ENCODE assay signal across 8 cellular contexts in the genomic region with DNA sequence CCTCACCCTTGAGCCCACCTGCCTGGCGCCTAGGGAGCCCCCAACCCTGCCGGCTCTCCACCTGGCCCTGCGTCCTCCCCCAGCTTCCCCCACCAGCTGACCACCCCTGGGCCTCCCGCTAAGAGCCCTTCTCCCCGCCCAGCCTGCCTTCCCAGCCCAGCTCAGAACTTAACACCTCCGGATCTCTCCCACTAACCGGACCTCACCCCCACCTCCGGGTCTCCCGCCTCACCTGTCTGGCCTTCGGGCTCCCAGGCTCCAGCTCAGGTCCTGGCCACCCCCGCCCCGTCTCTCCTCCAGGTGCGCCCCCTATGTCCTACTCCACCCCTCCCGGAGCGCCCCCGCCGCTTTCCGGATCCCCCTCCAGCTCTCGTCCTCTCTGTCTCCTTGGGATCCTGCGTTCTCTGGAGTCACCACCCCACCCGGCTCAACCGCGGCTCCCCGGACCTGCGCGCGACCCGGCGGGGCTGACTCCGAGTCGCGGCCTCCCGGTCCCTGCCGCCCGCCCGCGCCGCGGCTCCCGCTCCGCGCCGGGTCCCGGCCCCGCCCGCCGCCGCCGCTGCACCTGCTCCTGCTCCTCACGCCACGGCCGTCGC. TPM values are rescaled to one million over a fixed set of nuclear protein-coding genes. Genes with fewer than 3 reads are reported as not detected.
DNase-seq lines count a peak whose midpoint lies in the region; ATAC-seq, FAIRE-seq and TF ChIP-seq lines count a peak whose summit lies in the region.

A gene (minus strand): TSS at position 51 of the 596 bp plus-strand sequence. CDS start 568 bp downstream, outside the sequence.

- H3K36me3 ChIP-seq in kidney (ENCODE audit: control insufficient read depth in 1 of 2, insufficient read depth in 2 of 2, low read length in 2 of 2) (no peaks in the 10 kb centered on the region), subcutaneous abdominal adipose tissue (ENCODE audit: control insufficient read depth in 5 of 5, insufficient read depth in 5 of 5, low read length in 5 of 5) (no peaks in the 10 kb centered on the region)

- peaks cover 9 to 16% (median 14%) of the 10 kb centered on the region in 3 donors for H3K4me1 Mint-ChIP-seq in IgD-negative memory B cell

- H3K9me3 ChIP-seq in kidney (ENCODE audit: control insufficient read depth in 1 of 2, low read length in 2 of 2) (no peaks in the 10 kb centered on the region), subcutaneous abdominal adipose tissue (ENCODE audit: control insufficient read depth in 5 of 5, low read length in 5 of 5) (peaks cover 0 to 7% (median 0%) of the 10 kb centered on the region in 5 donors)

- H3K36me3 Mint-ChIP-seq in IgD-negative memory B cell, result no peaks in the 10 kb centered on the region

- H3K27me3 Mint-ChIP-seq in IgD-negative memory B cell, result no peaks in the 10 kb centered on the region

- intact Hi-C loops in kidney (cut with DNase I), result no loop called here

- H3K9me3 Mint-ChIP-seq in IgD-negative memory B cell, result no peaks in the 10 kb centered on the region

- H3K4me3 Mint-ChIP-seq in IgD-negative memory B cell, result peak within 1 kb of the TSS; percentile 79 to 94 (median 88)

- H3K27ac ChIP-seq in kidney (ENCODE audit: low read depth in 2 of 2, low read length in 2 of 2) (no peak within 1 kb of the TSS), subcutaneous abdominal adipose tissue (ENCODE audit: low read depth, low read length) (no peak within 1 kb of the TSS)

- ATAC-seq in GM21390 (IDR thresholded peaks at IDR 0.05; ENCODE audit: unreplicated experiment) (peak; percentile 50), GM18858 (IDR thresholded peaks at IDR 0.05; ENCODE audit: unreplicated experiment) (no peak)

- H3K9ac ChIP-seq in kidney (ENCODE audit: low read length in 2 of 2), result no peak within 1 kb of the TSS
- no peak within 1 kb of the TSS for H3K9ac ChIP-seq in subcutaneous abdominal adipose tissue (ENCODE audit: low read length in 5 of 5)

- DNase-seq in D341Med (ENCODE audit: low spot score), result peak; percentile 46
- no peak for DNase-seq in astrocyte of the cerebellum (ENCODE audit: low read depth)
- DNase-seq in kidney, result peak; percentile 84
- no peak for DNase-seq in UCSD-AML1 (lab: John Stamatoyannopoulos, UW; ENCODE audit: unreplicated experiment)

- H3K4me3 ChIP-seq in astrocyte of the cerebellum (ENCODE audit: low read depth, low read length), result peak within 1 kb of the TSS; percentile 42
- peak within 1 kb of the TSS; percentile 35 to 58 for H3K4me3 ChIP-seq in kidney (ENCODE audit: low read length in 2 of 2)
- H3K4me3 ChIP-seq in subcutaneous abdominal adipose tissue (ENCODE audit: low read depth in 1 of 5, low read length in 5 of 5), result peak within 1 kb of the TSS in 4 of 5 donors; percentile 27 to 60 (median 40)

- H3K27me3 ChIP-seq in subcutaneous abdominal adipose tissue (ENCODE audit: control insufficient read depth in 5 of 5, insufficient read depth in 4 of 5, low read length in 5 of 5), result peaks cover 4 to 13% (median 8%) of the 10 kb centered on the region in 5 donors

- TF ChIP-seq CTCF in astrocyte of the cerebellum (IDR thresholded peaks at IDR 0.05; ENCODE audit: low read depth, low read length, missing control alignments) (no peak), kidney (IDR thresholded peaks at IDR 0.05; ENCODE audit: borderline replicate concordance, extremely low read depth, insufficient read depth) (no peak)

- FAIRE-seq in kidney (lab: Jason Lieb, UNC), result no peak

- H3K27ac Mint-ChIP-seq in IgD-negative memory B cell, result peak within 1 kb of the TSS; percentile 63 to 84 (median 84)

- in situ Hi-C loops in astrocyte of the cerebellum (cut with HindIII; ENCODE audit: low sequenced_read_pairs), result no loop called here

- H3K4me1 ChIP-seq in kidney (ENCODE audit: control insufficient read depth in 1 of 2, insufficient read depth in 1 of 2, low read depth in 1 of 2, low read length in 2 of 2), result peaks cover 0 to 6% of the 10 kb centered on the region in 2 donors
- H3K4me1 ChIP-seq in subcutaneous abdominal adipose tissue (ENCODE audit: control insufficient read depth in 5 of 5, insufficient read depth in 5 of 5, low read length in 5 of 5), result peaks cover 0 to 15% (median 7%) of the 10 kb centered on the region in 5 donors

RNA-seq across cellular contexts. Expression of the gene that starts here (rescaled TPM):
- polyA plus RNA-seq in IgD-negative memory B cell (0.80 TPM), kidney (ENCODE audit: insufficient read depth, low read depth, low replicate concordance) (3.6 TPM)
- total RNA-seq in kidney, result 4.8 TPM

Comparison
In these comparisons a context has a peak if more than half of its experiments do, and no peak if none do; other contexts are left out.
1. DNase-seq: peak in D341Med (single experiment) and kidney (single experiment); none in astrocyte of the cerebellum (single experiment) and UCSD-AML1 (single experiment).
2. Peak in every context shown above with its lines, with median percentiles within 50 percentile points of each other: H3K4me3 ChIP-seq.